In genomic region chr22:50053861-50054260, GRCh38 we compare ENCODE assay signal across 25 cellular contexts. TPM values are rescaled to one million over a fixed set of nuclear protein-coding genes. Genes with fewer than 3 reads are reported as not detected.
"Had no signal": no experiment of that assay in that cellular context is flagged by ENCODE, and none has a peak within 500 bp of the region (broad histone marks: within the 10 kb centered on the region; RNA-seq: fewer than 3 reads in every experiment).

No MANE protein-coding gene starts in this region.

- H3K4me1 ChIP-seq: gastrocnemius medialis, uterus had no signal

- H3K27me3 ChIP-seq: thyroid gland had no signal

- H3K9me3 ChIP-seq: gastrocnemius medialis, prostate gland, thyroid gland, uterus had no signal

- H3K27ac ChIP-seq: epithelial cell of prostate, esophagus muscularis mucosa, gastrocnemius medialis, parathyroid adenoma, prostate gland, skin epidermis, suprapubic skin, thyroid gland, uterus had no signal

- H3K36me3 Mint-ChIP-seq: immature natural killer cell, type B pancreatic cell had no signal

- H3K36me3 ChIP-seq: esophagus muscularis mucosa, gastrocnemius medialis, prostate gland, suprapubic skin, thyroid gland, uterus had no signal

- ATAC-seq: effector memory CD8-positive, alpha-beta T cell; gastrocnemius medialis; left cardiac atrium; left ventricle myocardium superior; naive thymus-derived CD4-positive, alpha-beta T cell; sciatic nerve had no signal

- H3K9me3 Mint-ChIP-seq: effector memory CD8-positive, alpha-beta T cell had no signal

- H3K4me3 Mint-ChIP-seq: dendritic cell treated with granulocyte-macrophage colony-stimulating factor and Interleukin-4, amounts not matched to agents 40 ng/mL and 50 ng/mL, for 4 days; effector memory CD8-positive, alpha-beta T cell; immature natural killer cell; naive thymus-derived CD4-positive, alpha-beta T cell; nephron progenitor cell; type B pancreatic cell had no signal

- H3K4me3 ChIP-seq: esophagus muscularis mucosa, gastrocnemius medialis, lung, prostate gland, skin epidermis, suprapubic skin, thyroid gland, uterus had no signal

- DNase-seq: effector memory CD8-positive, alpha-beta T cell; gastrocnemius medialis; immature natural killer cell; left cardiac atrium; left ventricle myocardium superior; mesendoderm; naive thymus-derived CD4-positive, alpha-beta T cell; nephron progenitor cell; stimulated activated naive CD4-positive, alpha-beta T cell treated with Interleukin-2 at 50 U/mL for 16 hours; thyroid gland; uterus had no signal

- H3K4me1 Mint-ChIP-seq: immature natural killer cell had no signal

- H3K27ac Mint-ChIP-seq: dendritic cell treated with granulocyte-macrophage colony-stimulating factor and Interleukin-4, amounts not matched to agents 40 ng/mL and 50 ng/mL, for 4 days; effector memory CD8-positive, alpha-beta T cell; immature natural killer cell; naive thymus-derived CD4-positive, alpha-beta T cell; nephron progenitor cell; type B pancreatic cell had no signal

RNA-seq across cellular contexts. Expression of gene TTLL8, which starts 4.2 kb away (rescaled TPM):
- total RNA-seq: esophagus muscularis mucosa; fibroblast of villous mesenchyme; gastrocnemius medialis; left cardiac atrium; left ventricle myocardium superior; lung; naive thymus-derived CD4-positive, alpha-beta T cell; omental fat pad; renal cortical epithelial cell; sciatic nerve; suprapubic skin; thyroid gland; uterus had no signal
- polyA plus RNA-seq: immature natural killer cell; keratinocyte; lung; naive thymus-derived CD4-positive, alpha-beta T cell had no signal

RNA-seq across cellular contexts. Expression of gene MLC1, which starts 31.4 kb away (rescaled TPM):
- total RNA-seq: renal cortical epithelial cell had no signal
- polyA plus RNA-seq: keratinocyte had no signal

RNA-seq across cellular contexts. Expression of gene MOV10L1, which starts 35.9 kb away (rescaled TPM):
- total RNA-seq: naive thymus-derived CD4-positive, alpha-beta T cell; renal cortical epithelial cell had no signal
- polyA plus RNA-seq: keratinocyte; naive thymus-derived CD4-positive, alpha-beta T cell had no signal

RNA-seq across cellular contexts. Expression of gene IL17REL, which starts 41.3 kb away (rescaled TPM):
- total RNA-seq: esophagus muscularis mucosa; fibroblast of villous mesenchyme; gastrocnemius medialis; left cardiac atrium; left ventricle myocardium superior; naive thymus-derived CD4-positive, alpha-beta T cell; omental fat pad; renal cortical epithelial cell; sciatic nerve; suprapubic skin; thyroid gland had no signal
- polyA plus RNA-seq: immature natural killer cell; keratinocyte; naive thymus-derived CD4-positive, alpha-beta T cell had no signal
